8 cellular contexts compared by ENCODE assay signal in genomic region chr9:131590907-131591844, GRCh38. TPM values are rescaled to one million over a fixed set of nuclear protein-coding genes. Genes with fewer than 3 reads are reported as not detected.
DNase-seq lines count a peak whose midpoint lies in the region; ATAC-seq and TF ChIP-seq lines count a peak whose summit lies in the region.

No MANE protein-coding gene starts in this region.

- H3K27me3 ChIP-seq in SJSA1 (replicated peaks) = no peaks in the 10 kb centered on the region
- no peaks in the 10 kb centered on the region for H3K27me3 ChIP-seq in foreskin keratinocyte
- H3K27me3 ChIP-seq in ovary = no peaks in the 10 kb centered on the region
- H3K27me3 ChIP-seq in thyroid gland = no peaks in the 10 kb centered on the region

- DNase-seq in GM03348 (ENCODE audit: low spot score) (peak; percentile 94), SJSA1 (ENCODE audit: low read depth in 1 of 2, low spot score in 2 of 2) (peak; percentile 74 to 81), activated gamma-delta T cell (lab: John Stamatoyannopoulos, UW) (peak; percentile 48), foreskin keratinocyte (peak; percentile 23 to 45), ovary (peak; percentile 71 to 86 (median 82)), thyroid gland (peak; percentile 84), NCI-H1048 (lab: John Stamatoyannopoulos, UW) (no peak)

- TF ChIP-seq CTCF in LNCAP (IDR thresholded peaks at IDR 0.05) = peak; percentile 79
- peak; percentile 93 for TF ChIP-seq CTCF in foreskin keratinocyte (conservative IDR thresholded peaks at IDR 0.05)
- peak; percentile 53 to 87 (median 83) for TF ChIP-seq CTCF in ovary (IDR thresholded peaks at IDR 0.05)
- peak; percentile 52 to 99 (median 88) for TF ChIP-seq CTCF in thyroid gland (IDR thresholded peaks at IDR 0.05)

- peaks cover 3% of the 10 kb centered on the region; the same call in 1 of the 2 replicates for H3K4me1 ChIP-seq in SJSA1 (replicated peaks)
- no peaks in the 10 kb centered on the region for H3K4me1 ChIP-seq in foreskin keratinocyte
- no peaks in the 10 kb centered on the region for H3K4me1 ChIP-seq in ovary (ENCODE audit: insufficient read depth)
- no peaks in the 10 kb centered on the region for H3K4me1 ChIP-seq in thyroid gland

- no peaks in the 10 kb centered on the region for H3K9me3 ChIP-seq in SJSA1 (replicated peaks)
- no peaks in the 10 kb centered on the region for H3K9me3 ChIP-seq in ovary
- H3K9me3 ChIP-seq in thyroid gland = no peaks in the 10 kb centered on the region

- 74 to 78% (median 77%) methylated on average over 21 of the region's 21 CpGs for WGBS in ovary, 3 donors
- 66 to 79% methylated on average over 13 to 14 of the region's 21 CpGs for WGBS in thyroid gland, 2 donors

- H3K4me3 ChIP-seq in SJSA1 (no peak overlapping the region), ovary (no peak overlapping the region), thyroid gland (replicated peaks in 1 of 3) (no peak overlapping the region)

- peak; percentile 70 for ATAC-seq in foreskin keratinocyte

- H3K36me3 ChIP-seq in SJSA1 (peaks cover 20% of the 10 kb centered on the region), ovary (no peaks in the 10 kb centered on the region), thyroid gland (peaks cover 33 to 48% of the 10 kb centered on the region in 2 donors)

- H3K27ac ChIP-seq in SJSA1 (no peak overlapping the region), foreskin keratinocyte (no peak overlapping the region), ovary (no peak overlapping the region), thyroid gland (no peak overlapping the region)

- intact Hi-C loops in ovary (cut with DNase I) = loop anchor here (1.0 to 10.0 kb wide), 4 partner anchors 146 to 644 kb away; partner anchors contain the start of gene RAPGEF1 (in 1 of the 4)
- intact Hi-C loops in thyroid gland (cut with DNase I) = loop anchor here (2.0 kb wide), 1 partner anchor 150 kb away; the partner anchor contains the start of gene RAPGEF1

- no peak for TF ChIP-seq POLR2A in ovary (IDR thresholded peaks at IDR 0.05)
- TF ChIP-seq POLR2A in thyroid gland (IDR thresholded peaks at IDR 0.05) = no peak

- TF ChIP-seq EP300 in ovary (IDR thresholded peaks at IDR 0.05) = no peak

RNA-seq across cellular contexts. Expression of gene PRRT1B, which starts 45.9 kb away (rescaled TPM):
- not detected in 2 replicates for total RNA-seq in SJSA1 (2014; rRNA removed; shearing (Covaris generic))
- total RNA-seq in foreskin keratinocyte = not detected in 2 replicates
- polyA plus RNA-seq in foreskin keratinocyte = not detected in 2 replicates
- 1 to 10 TPM in 1 of 7 donors, under 1 TPM in 1, not detected in 5; 0.61 to 4.1 TPM for total RNA-seq in ovary
- polyA plus RNA-seq in ovary = not detected
- total RNA-seq in thyroid gland = not detected
